21 cellular contexts compared by ENCODE assay signal in the genomic region with DNA sequence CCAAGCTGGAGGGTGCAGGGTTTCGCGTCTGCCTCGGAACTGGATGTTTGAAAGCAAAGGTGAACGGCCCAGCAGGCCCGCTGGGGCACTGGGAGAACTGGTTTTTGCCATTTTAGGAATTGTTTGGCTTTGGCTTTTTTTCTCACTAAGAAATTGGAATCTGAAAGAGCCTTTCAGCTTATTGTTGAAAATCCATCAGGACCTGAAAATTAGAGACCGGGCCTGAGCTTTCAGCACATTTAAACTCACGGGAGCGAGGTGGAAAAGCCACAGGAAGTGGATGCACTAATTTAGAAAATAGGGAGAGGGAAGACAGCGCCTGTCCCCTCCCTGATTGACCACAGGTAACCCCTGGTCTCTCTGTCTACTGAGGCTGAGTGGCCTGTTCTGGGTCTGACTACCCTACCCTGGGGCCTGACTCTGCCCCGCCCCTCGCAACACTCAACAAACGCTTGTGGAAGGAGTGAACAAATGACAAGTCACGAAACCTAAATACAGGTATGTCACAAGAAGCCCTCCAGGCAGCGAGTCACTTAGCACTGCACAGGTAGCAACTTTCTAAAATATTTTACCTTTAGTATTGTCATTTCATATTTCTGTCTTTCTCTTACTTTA.
DNase-seq lines count a peak whose midpoint lies in the region; TF ChIP-seq lines count a peak whose summit lies in the region.
"Had no signal": no experiment of that assay in that cellular context is flagged by ENCODE, and none has a peak within 500 bp of the region (broad histone marks: within the 10 kb centered on the region; RNA-seq: fewer than 3 reads in every experiment).

No MANE protein-coding gene starts in this region.

- H3K9ac ChIP-seq in BLaER1, result no peak overlapping the region
- H3K9ac ChIP-seq in mesendoderm (ENCODE audit: low read length), result peak overlapping the region; percentile 38

- intact Hi-C loops in ovary (cut with DNase I), result no loop called here

- no peak overlapping the region for H3K4me3 ChIP-seq in BLaER1
- H3K4me3 ChIP-seq in epithelial cell of esophagus (ENCODE audit: low read length), result no peak overlapping the region
- no peak overlapping the region for H3K4me3 ChIP-seq in mesendoderm (ENCODE audit: low read length)
- H3K4me3 ChIP-seq in ovary, result no peak overlapping the region
- H3K4me3 ChIP-seq: K562, sigmoid colon, tibial artery had no signal

- no peak overlapping the region for H2AK5ac ChIP-seq in mesendoderm (ENCODE audit: low read length)

- peak overlapping the region; percentile 52 for H3K56ac ChIP-seq in mesendoderm (ENCODE audit: low read length)

- peak overlapping the region; percentile 47 for H3K4me2 ChIP-seq in BLaER1
- no peak overlapping the region for H3K4me2 ChIP-seq in mesendoderm (ENCODE audit: low read length)

- H3K9me3 ChIP-seq in BLaER1 (no peaks in the 10 kb centered on the region), ovary (no peaks in the 10 kb centered on the region)
- H3K9me3 ChIP-seq: sigmoid colon, tibial artery had no signal

- H3K27me3 ChIP-seq in BLaER1 (peaks cover 13% of the 10 kb centered on the region; the same call in 1 of the 2 replicates), mesendoderm (ENCODE audit: insufficient read depth, low read length, poor library complexity) (no peaks in the 10 kb centered on the region), ovary (no peaks in the 10 kb centered on the region)
- H3K27me3 ChIP-seq: sigmoid colon, tibial artery had no signal

- H4K20me1 ChIP-seq in BLaER1, result no peaks in the 10 kb centered on the region

- TF ChIP-seq RAD21 in Ishikawa (IDR thresholded peaks at IDR 0.05; ENCODE audit: low read depth), result no peak

- H2BK15ac ChIP-seq in mesendoderm (replicated peaks; ENCODE audit: low read depth), result no peak overlapping the region

- H3K79me1 ChIP-seq in mesendoderm (ENCODE audit: low read length), result no peaks in the 10 kb centered on the region

- no peak overlapping the region for H2BK120ac ChIP-seq in mesendoderm (ENCODE audit: low read depth, low read length)

- no peak overlapping the region for H4K8ac ChIP-seq in mesendoderm (ENCODE audit: low read depth, low read length)

- no peak overlapping the region for H4K5ac ChIP-seq in mesendoderm (ENCODE audit: low read length)

- no peak for TF ChIP-seq CTCF in epithelial cell of esophagus (IDR thresholded peaks at IDR 0.05; ENCODE audit: insufficient read depth, low read depth, low read length, missing control alignments)
- TF ChIP-seq CTCF in ovary (IDR thresholded peaks at IDR 0.05), result no peak

- DNase-seq in epithelial cell of esophagus (ENCODE audit: low read depth) (peak; percentile 82), mesendoderm (peak; percentile 51), NAMALWA (ENCODE audit: low spot score) (no peak), germinal center (ENCODE audit: low spot score) (no peak), H4 (ENCODE audit: low spot score) (no peak), ovary (no peak)
- DNase-seq: activated CD4-positive, alpha-beta T cell treated with anti-CD3 and anti-CD28 coated beads for 4 hours; activated CD8-positive, alpha-beta memory T cell treated with anti-CD3 and anti-CD28 coated beads, Interleukin-2, amount 50 U/mL, for 4 hours; activated naive CD4-positive, alpha-beta T cell treated with Interleukin-2 at 50 U/mL for 16 hours; amygdala; CD4-positive, CD25-positive, alpha-beta regulatory T cell; DMS153; naive B cell; NCI-H187; NCI-H226; sigmoid colon; stimulated activated naive B cell treated with anti-CD40 and anti-IgM and Interleukin-4, amounts not matched to agents 10 μg/mL and 1 μg/mL and 100 μg/mL, for 72 hours; tibial artery had no signal

- H3K79me2 ChIP-seq in mesendoderm (ENCODE audit: control insufficient read depth, insufficient read depth, low read length), result no peaks in the 10 kb centered on the region

- no peak for TF ChIP-seq POLR2A in ovary (IDR thresholded peaks at IDR 0.05)

- H3K27ac ChIP-seq in BLaER1 (no peak overlapping the region), mesendoderm (ENCODE audit: low read depth, low read length) (no peak overlapping the region), ovary (peak overlapping the region in 1 of 2 donors; percentile 27)
- H3K27ac ChIP-seq: sigmoid colon, tibial artery had no signal

- H3K18ac ChIP-seq in mesendoderm (ENCODE audit: low read length), result peak overlapping the region; percentile 78

- no CpG with 5 or more reads among the region's 14 CpGs for WGBS in mesendoderm (ENCODE audit: extremely low coverage, insufficient coverage, low lambda C conversion rate)
- WGBS in ovary, 3 donors, result 78 to 86% (median 79%) methylated on average over 14 of the region's 14 CpGs

- H3K36me3 ChIP-seq in BLaER1 (no peaks in the 10 kb centered on the region), mesendoderm (ENCODE audit: control insufficient read depth, insufficient read depth, low read length) (no peaks in the 10 kb centered on the region), ovary (no peaks in the 10 kb centered on the region)
- H3K36me3 ChIP-seq: sigmoid colon, tibial artery had no signal

- no peak for TF ChIP-seq EP300 in Ishikawa (IDR thresholded peaks at IDR 0.05; ENCODE audit: borderline replicate concordance)
- no peak for TF ChIP-seq EP300 in ovary (IDR thresholded peaks at IDR 0.05)

- H3K4me1 ChIP-seq in BLaER1, result peaks cover 59% of the 10 kb centered on the region
- peaks cover 10% of the 10 kb centered on the region for H3K4me1 ChIP-seq in mesendoderm (ENCODE audit: control insufficient read depth, low read depth, low read length)
- H3K4me1 ChIP-seq in ovary (ENCODE audit: insufficient read depth), result peaks cover 4% of the 10 kb centered on the region
- H3K4me1 ChIP-seq: tibial artery had no signal

- H2BK5ac ChIP-seq in mesendoderm (ENCODE audit: low read length), result no peak overlapping the region

- H3K23ac ChIP-seq in mesendoderm (ENCODE audit: low read length), result no peak overlapping the region

- no peak overlapping the region for H3K4ac ChIP-seq in mesendoderm (ENCODE audit: low read depth, low read length)

TF ChIP-seq in Ishikawa, 13 proteins besides CTCF, POLR2A, EP300 and RAD21:
- TF ChIP-seq, protein P1, sequence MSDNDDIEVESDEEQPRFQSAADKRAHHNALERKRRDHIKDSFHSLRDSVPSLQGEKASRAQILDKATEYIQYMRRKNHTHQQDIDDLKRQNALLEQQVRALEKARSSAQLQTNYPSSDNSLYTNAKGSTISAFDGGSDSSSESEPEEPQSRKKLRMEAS (IDR thresholded peaks at IDR 0.05), result no peak
- TF ChIP-seq TCF12 (IDR thresholded peaks at IDR 0.05; ENCODE audit: low read depth), result 0 out of 2 replicates have a peak, but pooled peaks have one; percentile 40

Comparison
In these comparisons a context has a peak if more than half of its experiments do, and no peak if none do; other contexts are left out.
1. DNase-seq: peak in epithelial cell of esophagus (single experiment) and mesendoderm (single experiment); none in NAMALWA (single experiment), germinal center (single experiment), H4 (single experiment) and ovary (0 of 5).